In the genomic region with DNA sequence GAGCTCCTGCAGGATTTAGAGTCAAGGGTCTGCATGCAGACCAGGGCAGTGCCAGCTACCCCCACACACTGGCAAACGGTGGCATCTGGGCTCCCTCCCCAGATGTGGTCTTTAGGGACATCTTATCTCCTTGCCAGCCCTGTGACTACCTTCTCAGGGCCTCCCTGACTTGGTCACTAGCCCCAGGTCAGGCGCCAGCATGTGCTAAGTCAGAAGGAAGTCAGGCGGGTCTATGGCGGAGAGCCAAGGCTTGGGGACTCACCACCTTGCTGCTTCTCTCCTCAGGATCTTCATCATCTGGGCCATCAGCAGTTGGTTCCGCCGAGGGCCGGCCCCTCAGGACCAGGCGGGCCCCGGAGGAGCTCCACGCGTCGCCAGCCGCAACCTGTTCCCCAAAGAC, we compare ENCODE assay signal across 30 cellular contexts. TPM values are rescaled to one million over a fixed set of nuclear protein-coding genes. Genes with fewer than 3 reads are reported as not detected.
"Had no signal": no experiment of that assay in that cellular context is flagged by ENCODE, and none has a peak within 500 bp of the region (broad histone marks: within the 10 kb centered on the region; RNA-seq: fewer than 3 reads in every experiment).

No MANE protein-coding gene starts in this region.

- H3K27ac ChIP-seq: colonic mucosa, hepatocyte, neutrophil, testis, tibial nerve had no signal

- H3K9me3 ChIP-seq: colonic mucosa, neutrophil, spleen, testis, tibial nerve had no signal

- ATAC-seq: left colon; left ventricle myocardium superior; natural killer cell treated with Interleukin-12 subunit alpha and Interleukin-12 subunit beta and Interleukin-15 and Interleukin-18, amount 100 ng/mL, for 72 hours; sciatic nerve; stimulated activated naive B cell treated with anti-CD40 and anti-IgM and Interleukin-4, amounts not matched to agents 10 μg/mL and 1 μg/mL and 100 μg/mL, for 72 hours; stimulated activated naive CD8-positive, alpha-beta T cell treated with anti-CD3 and anti-CD28 coated beads, Interleukin-15, amount 100 ng/mL, for 72 hours had no signal

- H3K4me3 Mint-ChIP-seq: natural killer cell treated with Interleukin-12 subunit alpha and Interleukin-12 subunit beta and Interleukin-15 and Interleukin-18, amount 100 ng/mL, for 72 hours; stimulated activated naive B cell treated with anti-CD40 and anti-IgM and Interleukin-4, amounts not matched to agents 10 μg/mL and 1 μg/mL and 100 μg/mL, for 72 hours; stimulated activated naive CD8-positive, alpha-beta T cell treated with anti-CD3 and anti-CD28 coated beads, Interleukin-15, amount 100 ng/mL, for 72 hours had no signal

- H3K9me3 Mint-ChIP-seq: natural killer cell treated with Interleukin-12 subunit alpha and Interleukin-12 subunit beta and Interleukin-15 and Interleukin-18, amount 100 ng/mL, for 72 hours; stimulated activated naive B cell treated with anti-CD40 and anti-IgM and Interleukin-4, amounts not matched to agents 10 μg/mL and 1 μg/mL and 100 μg/mL, for 72 hours; stimulated activated naive CD8-positive, alpha-beta T cell treated with anti-CD3 and anti-CD28 coated beads, Interleukin-15, amount 100 ng/mL, for 72 hours had no signal

- H3K27me3 ChIP-seq: colonic mucosa, hepatocyte, neutrophil, spleen, testis, tibial nerve had no signal

- H2AFZ ChIP-seq: hepatocyte had no signal

- H3K27ac Mint-ChIP-seq: natural killer cell treated with Interleukin-12 subunit alpha and Interleukin-12 subunit beta and Interleukin-15 and Interleukin-18, amount 100 ng/mL, for 72 hours had no signal

- H3K4me2 ChIP-seq: hepatocyte had no signal

- H3K4me1 ChIP-seq: colonic mucosa, testis, tibial nerve had no signal

- H3K27me3 Mint-ChIP-seq: natural killer cell treated with Interleukin-12 subunit alpha and Interleukin-12 subunit beta and Interleukin-15 and Interleukin-18, amount 100 ng/mL, for 72 hours; stimulated activated naive B cell treated with anti-CD40 and anti-IgM and Interleukin-4, amounts not matched to agents 10 μg/mL and 1 μg/mL and 100 μg/mL, for 72 hours; stimulated activated naive CD8-positive, alpha-beta T cell treated with anti-CD3 and anti-CD28 coated beads, Interleukin-15, amount 100 ng/mL, for 72 hours had no signal

- H3K4me3 ChIP-seq: colonic mucosa, hepatocyte, lung, spleen, testis, tibial nerve had no signal

- FAIRE-seq: endothelial cell of umbilical vein had no signal

- DNase-seq: colonic mucosa; dermis blood vessel endothelial cell; foreskin melanocyte; head of caudate nucleus; left colon; left ventricle myocardium superior; mesenchymal stem cell; midbrain; posterior cingulate gyrus; spleen; stimulated activated CD4-positive, alpha-beta T cell treated with anti-CD3 and anti-CD28 coated beads, Interleukin-15, amount 100 ng/mL, for 24 hours; stimulated activated CD4-positive, alpha-beta T cell treated with anti-CD3 and anti-CD28 coated beads, Interleukin-1b, Interleukin-23, amount 100 ng/mL, for 48 hours; stimulated activated CD4-positive, alpha-beta T cell treated with anti-CD3 and anti-CD28 coated beads, Interleukin-4, amount 100 ng/mL, for 24 hours; stimulated activated naive B cell treated with anti-CD40 and anti-IgM and Interleukin-4, amounts not matched to agents 10 μg/mL and 1 μg/mL and 100 μg/mL, for 72 hours; stimulated activated naive CD8-positive, alpha-beta T cell treated with anti-CD3 and anti-CD28 coated beads, Interleukin-15, amount 100 ng/mL, for 72 hours; testis had no signal

RNA-seq across cellular contexts. Expression of gene APOC2, which starts 27.0 kb away (rescaled TPM):
- total RNA-seq: dermis blood vessel endothelial cell, endothelial cell of umbilical vein, kidney epithelial cell, left ventricle myocardium superior, osteocyte, pulmonary artery endothelial cell, skeletal muscle tissue had no signal
- polyA plus RNA-seq: endothelial cell of umbilical vein had no signal

RNA-seq across cellular contexts. Expression of gene APOC4, which starts 30.8 kb away (rescaled TPM):
- total RNA-seq: colonic mucosa; dermis blood vessel endothelial cell; endothelial cell of umbilical vein; hepatocyte; kidney epithelial cell; left colon; left ventricle myocardium superior; lung; natural killer cell treated with Interleukin-12 subunit alpha and Interleukin-12 subunit beta and Interleukin-15 and Interleukin-18, amount 100 ng/mL, for 72 hours; osteocyte; pulmonary artery endothelial cell; sciatic nerve; skeletal muscle tissue; spleen; subcutaneous adipose tissue; testis; tibial nerve; ureter had no signal
- polyA plus RNA-seq: endothelial cell of umbilical vein, esophagus, hepatocyte had no signal

RNA-seq across cellular contexts. Expression of gene APOC1, which starts 58.4 kb away (rescaled TPM):
- total RNA-seq: natural killer cell treated with Interleukin-12 subunit alpha and Interleukin-12 subunit beta and Interleukin-15 and Interleukin-18, amount 100 ng/mL, for 72 hours had no signal
